Comparison of ENCODE assay signal across 1 cellular context in genomic region chr10:69315100-69315542, GRCh38.
TF ChIP-seq lines count a peak whose summit lies in the region.

No MANE protein-coding gene starts in this region.

TF ChIP-seq in K562, 482 proteins besides CTCF, POLR2A, EP300 and RAD21 (continued from another document):
- no peak; a peak in 1 of 4 replicates for TF ChIP-seq ZNF318 (IDR thresholded peaks at IDR 0.05; ENCODE audit: borderline replicate concordance in 1 of 2, low read depth in 1 of 2)
- no peak for TF ChIP-seq TRIM24 (IDR thresholded peaks at IDR 0.05)
- no peak for TF ChIP-seq HDAC1 (IDR thresholded peaks at IDR 0.05)
- no peak for TF ChIP-seq FOXA1 (IDR thresholded peaks at IDR 0.05; ENCODE audit: borderline replicate concordance)
- no peak for TF ChIP-seq MTA3 (IDR thresholded peaks at IDR 0.05; ENCODE audit: borderline replicate concordance)
- no peak for TF ChIP-seq ZNF354B (CRISPR knock-in tag; IDR thresholded peaks at IDR 0.05)
- TF ChIP-seq SAP30 (IDR thresholded peaks at IDR 0.05; ENCODE audit: borderline replicate concordance, insufficient read depth, low read depth, low read length, poor library complexity, severe bottlenecking) = no peak
- TF ChIP-seq ZNF561 (CRISPR knock-in tag; conservative IDR thresholded peaks at IDR 0.05) = no peak
- TF ChIP-seq SP2 (IDR thresholded peaks at IDR 0.05; ENCODE audit: extremely low read depth, low read depth, low read length, poor library complexity, severe bottlenecking) = no peak
- TF ChIP-seq GATAD2A (IDR thresholded peaks at IDR 0.05) = no peak
- no peak for TF ChIP-seq TFAP4 (CRISPR knock-in tag; IDR thresholded peaks at IDR 0.05; ENCODE audit: borderline replicate concordance)
- TF ChIP-seq CREB1 (IDR thresholded peaks at IDR 0.05) = no peak
- no peak for TF ChIP-seq CREB1 (CRISPR knock-in tag; IDR thresholded peaks at IDR 0.05)
- no peak for TF ChIP-seq ZNF740 (CRISPR knock-in tag; IDR thresholded peaks at IDR 0.05)
- no peak for TF ChIP-seq ZNF740 (tag; IDR thresholded peaks at IDR 0.05)
